Comparison of ENCODE assay signal across 8 cellular contexts in genomic region chr7:45574521-45575500, GRCh38. TPM values are rescaled to one million over a fixed set of nuclear protein-coding genes. Genes with fewer than 3 reads are reported as not detected.
DNase-seq lines count a peak whose midpoint lies in the region; ATAC-seq and TF ChIP-seq lines count a peak whose summit lies in the region.

No MANE protein-coding gene starts in this region.

- peaks cover 6% of the 10 kb centered on the region for H3K4me1 ChIP-seq in SJSA1 (replicated peaks)

- no peaks in the 10 kb centered on the region for H3K9me3 Mint-ChIP-seq in natural killer cell

- H3K4me1 Mint-ChIP-seq in natural killer cell: no peaks in the 10 kb centered on the region

- peak overlapping the region; percentile 91 for H3K4me2 ChIP-seq in neural cell (ENCODE audit: low read length)

- DNase-seq in ELR (ENCODE audit: low read depth): peak; percentile 44
- DNase-seq in HCEC 1CT: peak; percentile 36
- no peak for DNase-seq in SJSA1 (ENCODE audit: low read depth in 1 of 2, low spot score in 2 of 2)
- peak; percentile 36 for DNase-seq in fibroblast of gingiva (ENCODE audit: low read depth)
- no peak for DNase-seq in natural killer cell

- intact Hi-C loops in natural killer cell (cut with micrococcal nuclease): no loop called here

- H3K36me3 ChIP-seq in SJSA1 (no peaks in the 10 kb centered on the region), neural cell (ENCODE audit: insufficient read depth, low read length) (no peaks in the 10 kb centered on the region)

- no peak for TF ChIP-seq EP300 in neural cell (conservative IDR thresholded peaks at IDR 0.05; ENCODE audit: poor library complexity, severe bottlenecking)

- H3K27me3 Mint-ChIP-seq in natural killer cell (ENCODE audit: low read depth in 2 of 2): peaks cover 30 to 34% of the 10 kb centered on the region in 2 donors

- H3K27me3 ChIP-seq in SJSA1 (replicated peaks): peaks cover 54% of the 10 kb centered on the region
- H3K27me3 ChIP-seq in neural cell (ENCODE audit: insufficient read depth, low read depth, low read length): peaks cover 22% of the 10 kb centered on the region

- H3K79me2 ChIP-seq in neural cell (replicated peaks; ENCODE audit: insufficient read depth, low read length): no peaks in the 10 kb centered on the region

- peak; percentile 31 for TF ChIP-seq RAD21 in neural cell (conservative IDR thresholded peaks at IDR 0.05)

- TF ChIP-seq CTCF in neural cell (IDR thresholded peaks at IDR 0.05; ENCODE audit: poor library complexity, severe bottlenecking) (peak; percentile 65), natural killer cell (IDR thresholded peaks at IDR 0.05) (no peak)

- no peak overlapping the region for H3K4me3 Mint-ChIP-seq in natural killer cell

- H3K9me2 ChIP-seq in neural cell (ENCODE audit: insufficient read depth, low read length): no peaks in the 10 kb centered on the region

- H2AFZ ChIP-seq in neural cell (ENCODE audit: low read depth, low read length): peak overlapping the region; percentile 45

- H3K4me3 ChIP-seq in SJSA1 (peak overlapping the region; percentile 22), neural cell (ENCODE audit: low read length) (peak overlapping the region; percentile 97)

- ATAC-seq in HG02840 (IDR thresholded peaks at IDR 0.05; ENCODE audit: low FRiP score, unreplicated experiment) (no peak), HG02610 (IDR thresholded peaks at IDR 0.05; ENCODE audit: unreplicated experiment) (no peak), natural killer cell (no peak)

- peak overlapping the region; percentile 71 for H3K9ac ChIP-seq in neural cell (ENCODE audit: low read length)

- H3K27ac Mint-ChIP-seq in natural killer cell: no peak overlapping the region

- H3K36me3 Mint-ChIP-seq in natural killer cell: no peaks in the 10 kb centered on the region

- H3F3A ChIP-seq in neural cell (ENCODE audit: insufficient read depth, low read length, poor library complexity, severe bottlenecking): no peaks in the 10 kb centered on the region

- H3K9me3 ChIP-seq in SJSA1 (replicated peaks): no peaks in the 10 kb centered on the region; the same call in 1 of the 2 replicates
- no peaks in the 10 kb centered on the region for H3K9me3 ChIP-seq in neural cell (ENCODE audit: low read length)

- H3K27ac ChIP-seq in SJSA1 (no peak overlapping the region), neural cell (ENCODE audit: low read length) (peak overlapping the region; percentile 20)

- no peaks in the 10 kb centered on the region for H4K20me1 ChIP-seq in neural cell (ENCODE audit: insufficient read depth)

TF ChIP-seq in neural cell, 6 proteins besides CTCF, POLR2A, EP300 and RAD21:
- TF ChIP-seq EZH2 (IDR thresholded peaks at IDR 0.05; ENCODE audit: borderline replicate concordance, insufficient read depth, low read length, poor library complexity, severe bottlenecking) (no peak), SMC3 (conservative IDR thresholded peaks at IDR 0.05; ENCODE audit: poor library complexity) (peak; percentile 31), MXI1 (conservative IDR thresholded peaks at IDR 0.05; ENCODE audit: poor library complexity, severe bottlenecking) (peak; percentile 63)

RNA-seq across cellular contexts. Expression of gene ADCY1, which starts 0.6 kb away (rescaled TPM):
- total RNA-seq in SJSA1 (2014; rRNA removed; shearing (Covaris generic)): 0.05 TPM in 1 of 2 replicates, not detected in the other
- 14.8 and 18.7 TPM in 2 replicates for polyA plus RNA-seq in neural cell
- polyA minus RNA-seq in neural cell: 43.1 and 50.0 TPM in 2 replicates
- total RNA-seq in natural killer cell: under 1 TPM in 2 of 3 donors, not detected in 1; 0.02 to 0.15 TPM

Comparison
In these comparisons a context has a peak if more than half of its experiments do, and no peak if none do; other contexts are left out.
1. DNase-seq: peak in ELR (single experiment), HCEC 1CT (single experiment) and fibroblast of gingiva (single experiment); none in SJSA1 (0 of 2) and natural killer cell (single experiment).